ENCODE assay signal across 9 cellular contexts in the genomic region with DNA sequence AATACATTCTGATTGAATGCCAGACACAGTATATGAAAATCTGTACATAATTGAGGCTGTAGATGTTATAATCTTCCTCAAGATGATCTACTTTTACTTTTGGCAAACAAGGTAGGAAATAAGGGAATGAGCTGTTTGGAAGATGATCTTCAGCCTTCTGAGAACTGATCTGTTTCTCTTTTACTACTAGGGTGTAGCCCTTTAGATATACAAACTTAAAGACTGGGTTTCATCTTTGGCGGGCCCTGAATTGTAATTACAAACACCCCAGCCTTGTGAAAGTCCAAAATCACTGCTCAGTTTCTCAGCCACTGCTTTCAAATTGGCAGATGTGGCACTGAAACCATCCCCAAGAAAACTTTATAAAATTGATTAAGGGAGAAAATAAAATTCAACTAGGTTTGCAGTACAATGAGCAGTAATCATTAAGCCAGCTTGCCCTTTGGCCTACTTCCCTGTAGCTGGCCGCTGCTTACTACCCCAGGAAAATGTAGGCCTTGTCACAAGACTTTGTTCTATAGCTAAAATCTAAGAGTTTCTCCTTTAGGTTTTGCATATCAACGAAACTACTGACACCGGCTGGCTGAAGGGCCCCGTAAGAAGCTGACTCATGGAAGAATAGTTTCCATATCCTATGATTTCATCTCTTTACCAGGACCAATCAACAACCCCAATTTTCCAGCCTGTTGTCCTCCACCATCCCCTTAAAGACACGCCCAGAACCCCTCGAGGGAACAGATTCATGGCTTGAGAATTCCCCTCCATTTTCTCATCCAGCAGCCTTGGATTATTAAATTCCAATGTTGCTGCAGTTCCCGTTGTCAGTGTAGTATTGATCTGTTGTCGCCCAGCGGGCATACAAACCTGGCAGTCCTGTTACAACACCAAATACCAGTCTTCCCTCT.
DNase-seq lines count a peak whose midpoint lies in the region; ATAC-seq and TF ChIP-seq lines count a peak whose summit lies in the region.
"Had no signal": no experiment of that assay in that cellular context is flagged by ENCODE, and none has a peak within 500 bp of the region (broad histone marks: within the 10 kb centered on the region; RNA-seq: fewer than 3 reads in every experiment).

No MANE protein-coding gene starts in this region.

- ATAC-seq in GM18873 (IDR thresholded peaks at IDR 0.05; ENCODE audit: low FRiP score, unreplicated experiment): no peak

- H3K9me3 Mint-ChIP-seq in endodermal cell (peaks cover 31% of the 10 kb centered on the region), osteocyte (ENCODE audit: unreplicated experiment) (no peaks in the 10 kb centered on the region), immature natural killer cell (no peaks in the 10 kb centered on the region)

- no peak overlapping the region for H3K27ac ChIP-seq in endodermal cell (ENCODE audit: low read depth, low read length)

- peak overlapping the region; percentile 70 for H3K27ac Mint-ChIP-seq in endodermal cell
- peak overlapping the region; percentile 83 for H3K27ac Mint-ChIP-seq in osteocyte (ENCODE audit: unreplicated experiment)
- H3K27ac Mint-ChIP-seq in immature natural killer cell: peak overlapping the region in 3 of 6 donors; percentile 46 to 76 (median 61)

- H3K4me1 Mint-ChIP-seq in endodermal cell (peaks cover 9% of the 10 kb centered on the region), osteocyte (ENCODE audit: unreplicated experiment) (peaks cover 46% of the 10 kb centered on the region), immature natural killer cell (no peaks in the 10 kb centered on the region)

- H3K4me3 ChIP-seq in GM12865 (ENCODE audit: low read depth, low read length) (no peak overlapping the region), endodermal cell (ENCODE audit: low read length) (no peak overlapping the region)

- 80 to 95% methylated on average over 9 to 10 of the region's 10 CpGs for WGBS in endodermal cell (ENCODE audit: insufficient coverage in 1 of 2, insufficient read length in 1 of 2), 2 experiments

- H3K9ac ChIP-seq in endodermal cell (ENCODE audit: extremely low read depth, low read length, poor library complexity, severe bottlenecking): no peak overlapping the region

- no peaks in the 10 kb centered on the region for H3K27me3 Mint-ChIP-seq in endodermal cell (ENCODE audit: insufficient read depth)
- H3K27me3 Mint-ChIP-seq in osteocyte (ENCODE audit: unreplicated experiment): no peaks in the 10 kb centered on the region
- peaks cover 0 to 12% (median 0%) of the 10 kb centered on the region in 3 donors for H3K27me3 Mint-ChIP-seq in immature natural killer cell (ENCODE audit: low read depth in 3 of 3)

- H3K27me3 ChIP-seq in endodermal cell (ENCODE audit: control insufficient read depth, insufficient read depth, low read length, poor library complexity, severe bottlenecking): no peaks in the 10 kb centered on the region

- TF ChIP-seq CTCF in GM12865 (IDR thresholded peaks at IDR 0.05; ENCODE audit: insufficient read depth, low read depth, low read length, missing control alignments) (no peak), endodermal cell (conservative IDR thresholded peaks at IDR 0.05) (no peak), osteocyte (IDR thresholded peaks at IDR 0.05) (no peak)

- H3K4me3 Mint-ChIP-seq in endodermal cell (no peak overlapping the region), osteocyte (ENCODE audit: unreplicated experiment) (no peak overlapping the region), immature natural killer cell (no peak overlapping the region)

- DNase-seq in GM12865 (ENCODE audit: low read depth) (peak; percentile 39), OCI-M1 (lab: John Stamatoyannopoulos, UW) (peak; percentile 18), endodermal cell (no peak), osteocyte (ENCODE audit: extremely low spot score, unreplicated experiment) (no peak), NCI-H345 treated with DMSO at 0.1 percent for 48 hours (lab: John Stamatoyannopoulos, UW; ENCODE audit: unreplicated experiment) (no peak), immature natural killer cell (no peak)
- DNase-seq in stimulated activated naive CD4-positive, alpha-beta T cell treated with Interleukin-2 at 50 U/mL for 16 hours (lab: John Stamatoyannopoulos, UW): no peak
- DNase-seq: activated effector memory CD4-positive, alpha-beta T cell treated with anti-CD3 and anti-CD28 coated beads, Interleukin-2, amount 50 U/mL, for 16 hours had no signal

- no peaks in the 10 kb centered on the region for H3K4me1 ChIP-seq in endodermal cell (ENCODE audit: control insufficient read depth, insufficient read depth, low read length)

- H3K36me3 Mint-ChIP-seq in endodermal cell (ENCODE audit: low read depth) (peaks cover 61% of the 10 kb centered on the region), osteocyte (ENCODE audit: unreplicated experiment) (peaks cover 23% of the 10 kb centered on the region), immature natural killer cell (peaks cover 0 to 15% (median 3%) of the 10 kb centered on the region in 3 donors)

- peaks cover 47% of the 10 kb centered on the region for H3K36me3 ChIP-seq in endodermal cell (ENCODE audit: control insufficient read depth, insufficient read depth, low read length)

- H3K9me3 ChIP-seq in endodermal cell (ENCODE audit: control insufficient read depth, low read length): peaks cover 41% of the 10 kb centered on the region

Comparison
In these comparisons a context has a peak if more than half of its experiments do, and no peak if none do; other contexts are left out.
1. DNase-seq: peak in GM12865 (single experiment) and OCI-M1 (single experiment); none in endodermal cell (single experiment), osteocyte (single experiment), NCI-H345 treated with DMSO at 0.1 percent for 48 hours (single experiment), stimulated activated naive CD4-positive, alpha-beta T cell treated with Interleukin-2 at 50 U/mL for 16 hours (single experiment) and immature natural killer cell (0 of 3).